Comparison of ENCODE assay signal across 10 cellular contexts in the genomic region with DNA sequence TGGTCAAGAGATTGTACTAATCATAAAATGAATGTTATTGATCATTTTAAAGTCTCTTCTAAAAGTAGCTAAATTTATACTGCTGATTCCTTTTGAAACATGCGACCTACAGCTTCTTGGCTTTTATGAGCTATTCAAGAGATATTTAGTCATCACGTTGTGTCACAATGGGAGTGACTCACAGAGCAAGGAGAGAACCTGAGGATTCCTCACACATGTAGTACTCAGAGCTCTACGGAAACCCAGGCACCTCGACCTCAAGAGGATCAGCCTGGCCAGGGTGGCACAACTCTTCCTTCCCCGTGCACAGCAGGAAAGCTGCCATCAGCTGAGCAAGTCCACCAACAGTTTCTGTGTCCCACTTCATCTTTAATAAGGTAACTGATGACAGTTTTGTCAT. TPM values are rescaled to one million over a fixed set of nuclear protein-coding genes. Genes with fewer than 3 reads are reported as not detected.
DNase-seq lines count a peak whose midpoint lies in the region; ATAC-seq and TF ChIP-seq lines count a peak whose summit lies in the region.
"Had no signal": no experiment of that assay in that cellular context is flagged by ENCODE, and none has a peak within 500 bp of the region (broad histone marks: within the 10 kb centered on the region; RNA-seq: fewer than 3 reads in every experiment).

A gene (plus strand): TSS at position 223 of the 400 bp plus-strand sequence. CDS start 12,019 bp downstream, outside the sequence.

- H3K27ac ChIP-seq in ACC112 (ENCODE audit: low read depth, low read length), result peak within 1 kb of the TSS; percentile 74
- no peak within 1 kb of the TSS for H3K27ac ChIP-seq in lower lobe of right lung
- no peak within 1 kb of the TSS for H3K27ac ChIP-seq in coronary artery

- H2AFZ ChIP-seq in ACC112 (ENCODE audit: low read length, unreplicated experiment), result peak within 1 kb of the TSS; percentile 36

- peaks cover 61% of the 10 kb centered on the region for H3K4me1 ChIP-seq in ACC112 (ENCODE audit: control insufficient read depth, insufficient read depth, low read length, unreplicated experiment)
- no peaks in the 10 kb centered on the region for H3K4me1 ChIP-seq in lower lobe of right lung

- intact Hi-C loops in lower lobe of right lung (cut with DNase I), result no loop called here

- DNase-seq in HPDE6-E6E7 (ENCODE audit: extremely low spot score) (peak; percentile 80), lower lobe of right lung (peak; percentile 57), globus pallidus (ENCODE audit: low spot score) (no peak), T-helper 9 cell (no peak), coronary artery (ENCODE audit: low spot score) (no peak)
- DNase-seq in activated T-cell treated with anti-CD3 and anti-CD28 coated beads, Interleukin-2, amount 50 U/mL, for 48 hours, result peak; percentile 59 to 61
- DNase-seq: DND-41 had no signal

- H3K9me3 ChIP-seq in lower lobe of right lung, result no peaks in the 10 kb centered on the region

- H3K36me3 ChIP-seq in ACC112 (ENCODE audit: insufficient read depth, low read length) (peaks cover 7% of the 10 kb centered on the region; the same call in 1 of the 2 replicates), lower lobe of right lung (no peaks in the 10 kb centered on the region)

- H3K27me3 ChIP-seq in ACC112 (ENCODE audit: insufficient read depth, low read length), result no peaks in the 10 kb centered on the region
- H3K27me3 ChIP-seq in lower lobe of right lung (ENCODE audit: low read depth), result no peaks in the 10 kb centered on the region

- peaks cover 32% of the 10 kb centered on the region for H3K79me2 ChIP-seq in ACC112 (ENCODE audit: control insufficient read depth, insufficient read depth, low read length, unreplicated experiment)

- ATAC-seq in lower lobe of right lung, result peak; percentile 55 to 69
- no peak for ATAC-seq in GM21423 (IDR thresholded peaks at IDR 0.05; ENCODE audit: unreplicated experiment)
- ATAC-seq: T-cell had no signal

- peak within 1 kb of the TSS; percentile 78 for H3K4me3 ChIP-seq in ACC112 (ENCODE audit: low read depth, low read length)
- no peak within 1 kb of the TSS for H3K4me3 ChIP-seq in lower lobe of right lung
- no peak within 1 kb of the TSS for H3K4me3 ChIP-seq in coronary artery

- TF ChIP-seq CTCF in lower lobe of right lung (IDR thresholded peaks at IDR 0.05) (no peak), coronary artery (IDR thresholded peaks at IDR 0.05) (no peak)

RNA-seq across cellular contexts. Expression of the gene that starts here (rescaled TPM):
- 6.1 TPM for total RNA-seq in lower lobe of right lung
- total RNA-seq: T-cell had no signal

Comparison
In these comparisons a context has a peak if more than half of its experiments do, and no peak if none do; other contexts are left out.
1. DNase-seq: peak in HPDE6-E6E7 (single experiment), activated T-cell treated with anti-CD3 and anti-CD28 coated beads, Interleukin-2, amount 50 U/mL, for 48 hours (2 of 2) and lower lobe of right lung (single experiment); none in globus pallidus (single experiment), T-helper 9 cell (single experiment) and coronary artery (single experiment).